10 cellular contexts compared by ENCODE assay signal in genomic region chr6:2531426-2532208, GRCh38.
DNase-seq lines count a peak whose midpoint lies in the region; ATAC-seq and TF ChIP-seq lines count a peak whose summit lies in the region.
"Had no signal": no experiment of that assay in that cellular context is flagged by ENCODE, and none has a peak within 500 bp of the region (broad histone marks: within the 10 kb centered on the region; RNA-seq: fewer than 3 reads in every experiment).

No MANE protein-coding gene starts in this region.

- POLR2A ChIA-PET in naive thymus-derived CD4-positive, alpha-beta T cell (lab: Charles Lee), result no interaction called here

- H3K27me3 ChIP-seq in naive thymus-derived CD4-positive, alpha-beta T cell (ENCODE audit: control insufficient read depth in 2 of 2, insufficient read depth in 2 of 2, low read length in 2 of 2), result peaks cover 0 to 9% of the 10 kb centered on the region in 2 donors
- H3K27me3 ChIP-seq: right lobe of liver had no signal

- no peak overlapping the region for H3K27ac Mint-ChIP-seq in naive thymus-derived CD4-positive, alpha-beta T cell

- intact Hi-C loops in naive thymus-derived CD4-positive, alpha-beta T cell (cut with micrococcal nuclease), result no loop called here

- H3K9me3 Mint-ChIP-seq in naive thymus-derived CD4-positive, alpha-beta T cell, result peaks cover 0 to 17% (median 2%) of the 10 kb centered on the region in 11 donors

- H3K27me3 Mint-ChIP-seq in naive thymus-derived CD4-positive, alpha-beta T cell, result peaks cover 54 to 86% (median 61%) of the 10 kb centered on the region in 5 donors

- peak; percentile 59 for ATAC-seq in naive thymus-derived CD4-positive, alpha-beta T cell
- ATAC-seq in GM18502 (IDR thresholded peaks at IDR 0.05; ENCODE audit: poor library complexity, unreplicated experiment) (no peak), GM21390 (IDR thresholded peaks at IDR 0.05; ENCODE audit: unreplicated experiment) (no peak)
- ATAC-seq: right lobe of liver had no signal

- no peak for TF ChIP-seq CTCF in cardiac fibroblast (IDR thresholded peaks at IDR 0.05; ENCODE audit: low read depth, low read length)

- H3K4me1 ChIP-seq in naive thymus-derived CD4-positive, alpha-beta T cell (ENCODE audit: control insufficient read depth in 2 of 2, insufficient read depth in 2 of 2, low read length in 2 of 2), result no peaks in the 10 kb centered on the region
- H3K4me1 ChIP-seq: right lobe of liver had no signal

- CTCF ChIA-PET in naive thymus-derived CD4-positive, alpha-beta T cell (lab: Charles Lee), result no interaction called here

- no peak overlapping the region for H3K27ac ChIP-seq in naive thymus-derived CD4-positive, alpha-beta T cell (ENCODE audit: low read depth, low read length)
- H3K27ac ChIP-seq: right lobe of liver had no signal

- H3K9me3 ChIP-seq in naive thymus-derived CD4-positive, alpha-beta T cell (ENCODE audit: control insufficient read depth in 2 of 3, low read length in 3 of 3), result no peaks in the 10 kb centered on the region
- H3K9me3 ChIP-seq: right lobe of liver had no signal

- no peak overlapping the region for H3K4me3 ChIP-seq in cardiac fibroblast (replicated peaks in 1 of 2; ENCODE audit: low read depth in 2 of 2, low read length in 2 of 2)
- no peak overlapping the region for H3K4me3 ChIP-seq in naive thymus-derived CD4-positive, alpha-beta T cell (ENCODE audit: low read length)
- H3K4me3 ChIP-seq: right lobe of liver had no signal

- H3K36me3 ChIP-seq in naive thymus-derived CD4-positive, alpha-beta T cell (ENCODE audit: control insufficient read depth in 2 of 3, insufficient read depth in 3 of 3, low read length in 3 of 3), result no peaks in the 10 kb centered on the region
- H3K36me3 ChIP-seq: right lobe of liver had no signal

- H3K4me3 Mint-ChIP-seq in naive thymus-derived CD4-positive, alpha-beta T cell, result no peak overlapping the region

- DNase-seq in EL, result peak; percentile 78
- peak; percentile 89 for DNase-seq in MV-4-11 (lab: John Stamatoyannopoulos, UW)
- peak; percentile 70 to 92 for DNase-seq in cardiac fibroblast (ENCODE audit: low read depth in 2 of 2)
- no peak for DNase-seq in naive thymus-derived CD4-positive, alpha-beta T cell
- no peak for DNase-seq in NCI-H524 treated with DMSO at 0.1 percent for 48 hours (lab: John Stamatoyannopoulos, UW)
- DNase-seq in NCI-H1436 (lab: John Stamatoyannopoulos, UW), result no peak
- DNase-seq: NCI-H1092, right lobe of liver had no signal

- no peaks in the 10 kb centered on the region for H3K36me3 Mint-ChIP-seq in naive thymus-derived CD4-positive, alpha-beta T cell

- H3K4me1 Mint-ChIP-seq in naive thymus-derived CD4-positive, alpha-beta T cell, result peaks cover 0 to 14% (median 0%) of the 10 kb centered on the region in 7 donors

Comparison
In these comparisons a context has a peak if more than half of its experiments do, and no peak if none do; other contexts are left out.
1. DNase-seq: peak in EL (single experiment), MV-4-11 (single experiment) and cardiac fibroblast (2 of 2); none in naive thymus-derived CD4-positive, alpha-beta T cell (0 of 9), NCI-H524 treated with DMSO at 0.1 percent for 48 hours (single experiment) and NCI-H1436 (single experiment).